18 cellular contexts compared by ENCODE assay signal in genomic region chr5:74112372-74112875, GRCh38.
"Had no signal": no experiment of that assay in that cellular context is flagged by ENCODE, and none has a peak within 500 bp of the region (broad histone marks: within the 10 kb centered on the region; RNA-seq: fewer than 3 reads in every experiment).

No MANE protein-coding gene starts in this region.

- H3K27me3 ChIP-seq: right lobe of liver had no signal

- H3K27ac ChIP-seq: lower lobe of right lung, psoas muscle, right lobe of liver, VCaP had no signal

- H3K4me3 ChIP-seq: lower lobe of right lung, mucosa of descending colon, psoas muscle, right lobe of liver had no signal

- H3K36me3 ChIP-seq: lower lobe of right lung, right lobe of liver had no signal

- DNase-seq: activated CD4-positive, alpha-beta memory T cell treated with anti-CD3 and anti-CD28 coated beads for 36 hours; activated effector memory CD4-positive, alpha-beta T cell treated with anti-CD3 and anti-CD28 coated beads, Interleukin-2, amount 50 U/mL, for 16 hours; activated T-cell treated with anti-CD3 and anti-CD28 coated beads, Interleukin-2, amount 50 U/mL, for 4 hours; amygdala; endodermal cell; immature natural killer cell; left cardiac atrium; lower lobe of right lung; mucosa of descending colon; naive thymus-derived CD8-positive, alpha-beta T cell; occipital lobe; psoas muscle; right lobe of liver; stimulated activated CD4-positive, alpha-beta T cell treated with anti-CD3 and anti-CD28 coated beads, Interleukin-1b, Interleukin-23, amount 100 ng/mL, for 48 hours; stimulated activated naive B cell treated with anti-CD40 and anti-IgM and Interleukin-4, amounts not matched to agents 10 μg/mL and 1 μg/mL and 100 μg/mL, for 72 hours; T1000; trophoblast cell had no signal

- H3K4me1 ChIP-seq: lower lobe of right lung, psoas muscle had no signal
